In the genomic region with DNA sequence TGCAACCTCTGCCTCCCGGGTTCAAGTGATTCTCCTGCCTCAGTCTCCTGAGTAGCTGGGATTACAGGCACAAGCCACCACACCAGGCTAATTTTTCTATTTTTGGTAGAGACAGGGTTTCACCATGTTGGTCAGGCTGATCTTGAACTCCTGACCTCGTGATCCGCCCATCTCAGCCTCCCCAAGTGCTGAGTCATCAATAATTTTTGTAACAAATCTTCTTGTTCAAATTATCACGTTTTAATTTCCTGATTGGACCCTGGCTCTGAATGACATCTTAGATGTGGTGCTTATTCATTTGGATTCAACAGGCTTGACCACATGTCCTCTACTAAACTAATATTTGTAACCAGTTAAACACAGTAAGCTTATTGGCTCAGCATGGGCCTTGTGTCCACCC, we compare ENCODE assay signal across 8 cellular contexts.
DNase-seq lines count a peak whose midpoint lies in the region; ATAC-seq, FAIRE-seq and TF ChIP-seq lines count a peak whose summit lies in the region.
"Not testable (repeated sequence)": the region's sequence is repeated elsewhere in the genome, so short reads cannot be mapped to it uniquely, and the experiment has no call there.

No MANE protein-coding gene starts in this region.

- not testable (repeated sequence) for H3K23ac ChIP-seq in IMR-90 (ENCODE audit: low read depth, low read length)

- not testable (repeated sequence) for DNase-seq in IMR-90; K562 (ENCODE audit: extremely low read depth in 1 of 4, low spot score in 3 of 4); esophagus squamous epithelium (lab: John Stamatoyannopoulos, UW); left ventricle myocardium inferior; tibial nerve (ENCODE audit: low spot score in 2 of 2); aorta

- H2BK20ac ChIP-seq in IMR-90 (ENCODE audit: low read depth, low read length), result not testable (repeated sequence)

- H3K27me3 Mint-ChIP-seq in nephron (ENCODE audit: low read depth), result not testable (repeated sequence)

- H3K4ac ChIP-seq in IMR-90 (ENCODE audit: low read depth, low read length), result not testable (repeated sequence)

- H3K79me1 ChIP-seq in IMR-90 (ENCODE audit: low read depth in 1 of 2, low read length in 2 of 2), result not testable (repeated sequence)

- not testable (repeated sequence) for TF ChIP-seq POLR2A in IMR-90 (IDR thresholded peaks at IDR 0.05; ENCODE audit: low read depth, low read length); K562 (conservative IDR thresholded peaks at IDR 0.05); esophagus squamous epithelium (IDR thresholded peaks at IDR 0.05); tibial nerve (IDR thresholded peaks at IDR 0.05)

- H3K27ac ChIP-seq in IMR-90 (ENCODE audit: insufficient read depth, low read length); K562 (ENCODE audit: extremely low read depth, low read depth, low read length); aorta (ENCODE audit: low read depth in 1 of 2, low read length in 2 of 2): not testable (repeated sequence)
- H3K27ac ChIP-seq in esophagus squamous epithelium (peak overlapping the region; percentile 3 to 70 (median 62)), left ventricle myocardium inferior (replicated peaks) (peak overlapping the region; percentile 82), skeletal muscle tissue (ENCODE audit: low read depth, low read length) (peak overlapping the region; percentile 42), tibial nerve (peak overlapping the region; percentile 73 to 92 (median 82))

- not testable (repeated sequence) for H3K9me3 ChIP-seq in IMR-90 (ENCODE audit: control insufficient read depth, insufficient read depth, low read length); K562 (replicated peaks; ENCODE audit: control insufficient read depth, insufficient read depth, low read depth, low read length); esophagus squamous epithelium; skeletal muscle tissue (ENCODE audit: control insufficient read depth in 3 of 3, low read length in 3 of 3); aorta (ENCODE audit: control insufficient read depth, low read length)
- H3K9me3 ChIP-seq in left ventricle myocardium inferior (replicated peaks), result peaks cover 31% of the 10 kb centered on the region
- peaks cover 0 to 17% (median 0%) of the 10 kb centered on the region in 4 donors for H3K9me3 ChIP-seq in tibial nerve

- H3K56ac ChIP-seq in IMR-90 (ENCODE audit: extremely low read depth, insufficient read depth, low read length), result not testable (repeated sequence)

- 80% methylated on average over 2 of the region's 4 CpGs; no CpG with 5 or more reads in 1 of the 2 experiments for WGBS in IMR-90 (ENCODE audit: extremely low coverage in 2 of 2, insufficient read length in 1 of 2), 2 experiments
- 0% methylated on average over 4 of the region's 4 CpGs for WGBS in K562 (ENCODE audit: insufficient coverage, low coverage, missing lambda C conversion rate)
- WGBS in esophagus squamous epithelium, 2 donors, result 78 to 88% methylated on average over 4 of the region's 4 CpGs
- WGBS in tibial nerve, 2 donors, result 80 to 83% methylated on average over 4 of the region's 4 CpGs
- 90 to 96% methylated on average over 4 of the region's 4 CpGs for WGBS in aorta, 2 donors

- not testable (repeated sequence) for H2BK15ac ChIP-seq in IMR-90 (ENCODE audit: low read depth, low read length)

- peaks cover 40% of the 10 kb centered on the region for H3K4me1 Mint-ChIP-seq in nephron

- not testable (repeated sequence) for H4K5ac ChIP-seq in IMR-90 (ENCODE audit: low read depth, low read length)

- H3K9ac ChIP-seq in IMR-90 (ENCODE audit: low read depth, low read length); K562 (ENCODE audit: insufficient read depth in 1 of 2, low read depth in 2 of 2, low read length in 2 of 2); skeletal muscle tissue (ENCODE audit: low read depth in 1 of 3, low read length in 3 of 3): not testable (repeated sequence)

- CTCF ChIA-PET in IMR-90 (lab: Yijun Ruan, JAX); K562 (lab: Yijun Ruan, JAX; ENCODE audit: low intra/inter-chr PET ratio): not testable (repeated sequence)

- not testable (repeated sequence) for H4K91ac ChIP-seq in IMR-90 (ENCODE audit: insufficient read depth, low read depth, low read length)

- dilution Hi-C loops in IMR-90 (cut with HindIII; ENCODE audit: low sequenced_read_pairs, unreplicated experiment), result not testable (repeated sequence)

- not testable (repeated sequence) for TF ChIP-seq EP300 in K562 (IDR thresholded peaks at IDR 0.05; ENCODE audit: low read length); tibial nerve (IDR thresholded peaks at IDR 0.05)

- not testable (repeated sequence) for H3K9me1 ChIP-seq in IMR-90 (ENCODE audit: insufficient read depth, low read length); K562 (ENCODE audit: control insufficient read depth, insufficient read depth, low read length)

- not testable (repeated sequence) for H3K79me2 ChIP-seq in K562 (ENCODE audit: control insufficient read depth, insufficient read depth, low read length)

- TF ChIP-seq CTCF in IMR-90 (conservative IDR thresholded peaks at IDR 0.05; ENCODE audit: low read depth, low read length); K562 (IDR thresholded peaks at IDR 0.05 in 2 of 3, conservative IDR thresholded peaks at IDR 0.05 in 1 of 3; ENCODE audit: insufficient read depth in 2 of 3, low read depth in 1 of 3, low read length in 3 of 3); esophagus squamous epithelium (IDR thresholded peaks at IDR 0.05); left ventricle myocardium inferior (IDR thresholded peaks at IDR 0.05; ENCODE audit: borderline replicate concordance); nephron (IDR thresholded peaks at IDR 0.05; ENCODE audit: unreplicated experiment in 3 of 3); tibial nerve (IDR thresholded peaks at IDR 0.05): not testable (repeated sequence)

- H4K20me1 ChIP-seq in IMR-90 (ENCODE audit: insufficient read depth, low read length); K562 (replicated peaks; ENCODE audit: control insufficient read depth, insufficient read depth, low read length): not testable (repeated sequence)

- H3K36me3 Mint-ChIP-seq in nephron (ENCODE audit: low read depth), result not testable (repeated sequence)

- peaks cover 17% of the 10 kb centered on the region for H3K9me3 Mint-ChIP-seq in nephron

- H3K4me3 Mint-ChIP-seq in nephron, result not testable (repeated sequence)

- not testable (repeated sequence) for H2BK120ac ChIP-seq in IMR-90 (ENCODE audit: low read depth, low read length)

- H4K8ac ChIP-seq in IMR-90 (ENCODE audit: low read depth in 2 of 2, low read length in 2 of 2), result not testable (repeated sequence)

- H2AK5ac ChIP-seq in IMR-90 (ENCODE audit: low read depth, low read length), result not testable (repeated sequence)

- not testable (repeated sequence) for H3K4me1 ChIP-seq in IMR-90 (ENCODE audit: control insufficient read depth, insufficient read depth, low read length); K562 (replicated peaks in 1 of 2; ENCODE audit: control insufficient read depth in 2 of 2, insufficient read depth in 2 of 2, low read length in 2 of 2); esophagus squamous epithelium; skeletal muscle tissue (ENCODE audit: control insufficient read depth in 3 of 3, insufficient read depth in 3 of 3, low read length in 3 of 3); aorta (ENCODE audit: control insufficient read depth in 1 of 2, insufficient read depth in 2 of 2, low read length in 2 of 2)
- H3K4me1 ChIP-seq in left ventricle myocardium inferior, result peaks cover 48% of the 10 kb centered on the region
- peaks cover 0 to 58% (median 23%) of the 10 kb centered on the region in 4 donors for H3K4me1 ChIP-seq in tibial nerve

- H3K4me3 ChIP-seq in IMR-90 (ENCODE audit: insufficient read depth, low read depth, low read length); K562; esophagus squamous epithelium; left ventricle myocardium inferior; skeletal muscle tissue (ENCODE audit: low read length in 3 of 3); tibial nerve; aorta (ENCODE audit: low read length in 2 of 2): not testable (repeated sequence)

- not testable (repeated sequence) for H3K18ac ChIP-seq in IMR-90 (ENCODE audit: low read depth, low read length)

- H2BK5ac ChIP-seq in IMR-90 (ENCODE audit: low read depth, low read length, poor library complexity, severe bottlenecking), result not testable (repeated sequence)

- intact Hi-C loops in IMR-90 (cut with micrococcal nuclease); K562 (cut with micrococcal nuclease); esophagus squamous epithelium (cut with DNase I); left ventricle myocardium inferior (cut with micrococcal nuclease); aorta (cut with DNase I): not testable (repeated sequence)

- in situ Hi-C loops in IMR-90 (cut with MboI; ENCODE audit: low sequenced_read_pairs); K562 (cut with MboI): not testable (repeated sequence)

- not testable (repeated sequence) for H3K14ac ChIP-seq in IMR-90 (replicated peaks; ENCODE audit: low read depth, low read length)

- H2AK9ac ChIP-seq in IMR-90 (replicated peaks; ENCODE audit: low read depth, low read length, poor library complexity), result not testable (repeated sequence)

- not testable (repeated sequence) for H3K27me3 ChIP-seq in IMR-90 (ENCODE audit: control insufficient read depth, insufficient read depth, low read length); K562 (ENCODE audit: control insufficient read depth in 2 of 2, insufficient read depth in 2 of 2, low read length in 2 of 2); esophagus squamous epithelium; left ventricle myocardium inferior (ENCODE audit: low read depth); skeletal muscle tissue (ENCODE audit: control insufficient read depth in 3 of 3, insufficient read depth in 3 of 3, low read length in 3 of 3); tibial nerve; aorta (ENCODE audit: control insufficient read depth in 1 of 2, insufficient read depth in 2 of 2, low read length in 1 of 2)

- BruUV-seq in IMR-90 (replicated peaks; lab: Mats Ljungman, UMichigan); K562 (replicated peaks; lab: Mats Ljungman, UMichigan): not testable (repeated sequence)

- not testable (repeated sequence) for H3K4me2 ChIP-seq in IMR-90 (ENCODE audit: low read depth, low read length); K562 (ENCODE audit: insufficient read depth, low read length)

- ATAC-seq in IMR-90 (ENCODE audit: low read depth); K562: not testable (repeated sequence)
- peak; percentile 17 for ATAC-seq in aorta (ENCODE audit: low FRiP score)

- FAIRE-seq in K562 (lab: Jason Lieb, UNC), result not testable (repeated sequence)

- not testable (repeated sequence) for H2AFZ ChIP-seq in IMR-90 (replicated peaks; ENCODE audit: low read length, poor library complexity); K562 (ENCODE audit: low read depth, low read length)

- peak overlapping the region in 2 of 3 experiments; percentile 6 to 79 for H3K27ac Mint-ChIP-seq in nephron

- TF ChIP-seq RAD21 in IMR-90 (IDR thresholded peaks at IDR 0.05; ENCODE audit: low read length); K562 (CRISPR knock-in tag; conservative IDR thresholded peaks at IDR 0.05 in 1 of 2, IDR thresholded peaks at IDR 0.05 in 1 of 2): not testable (repeated sequence)

- not testable (repeated sequence) for H3K36me3 ChIP-seq in IMR-90 (ENCODE audit: control insufficient read depth, insufficient read depth, low read length); K562 (ENCODE audit: control insufficient read depth, insufficient read depth, low read length); esophagus squamous epithelium; left ventricle myocardium inferior; skeletal muscle tissue (ENCODE audit: control insufficient read depth in 3 of 3, insufficient read depth in 3 of 3, low read length in 3 of 3); tibial nerve; aorta (ENCODE audit: control insufficient read depth in 1 of 2, insufficient read depth in 2 of 2, low read length in 1 of 2)

- POLR2A ChIA-PET in IMR-90 (lab: Charles Lee; ENCODE audit: unreplicated experiment); K562 (lab: Yijun Ruan, JAX): not testable (repeated sequence)
